In genomic region chr2:43059183-43059897, GRCh38 we compare ENCODE assay signal across 8 cellular contexts.
A peak's percentile ranks its signal among the peaks of the same experiment; 100 is the strongest.
DNase-seq lines count a peak whose midpoint lies in the region; ATAC-seq and TF ChIP-seq lines count a peak whose summit lies in the region.

No MANE protein-coding gene starts in this region.

- H3K36me3 ChIP-seq in GM06990 (ENCODE audit: control insufficient read depth, insufficient read depth, low read length), result no peaks in the 10 kb centered on the region
- peaks cover 3% of the 10 kb centered on the region for H3K36me3 ChIP-seq in OCI-LY3 (replicated peaks; ENCODE audit: low read depth, low read length)
- no peaks in the 10 kb centered on the region for H3K36me3 ChIP-seq in prostate gland

- H3K4me2 ChIP-seq in OCI-LY3 (ENCODE audit: low read length), result peak overlapping the region; percentile 32

- H3K27ac ChIP-seq in OCI-LY3 (ENCODE audit: low read length) (no peak overlapping the region), prostate gland (no peak overlapping the region)

- H3K4me1 ChIP-seq in OCI-LY3 (ENCODE audit: low read length) (peaks cover 9% of the 10 kb centered on the region), prostate gland (replicated peaks) (no peaks in the 10 kb centered on the region)

- H3K4me1 Mint-ChIP-seq in activated T-helper 17 cell treated with anti-CD3 and anti-CD28 coated beads, Interleukin-2, amount 50 U/mL, for 72 hours, result peaks cover 10% of the 10 kb centered on the region
- peaks cover 6% of the 10 kb centered on the region for H3K4me1 Mint-ChIP-seq in glutamatergic neuron (ENCODE audit: low read depth, unreplicated experiment)

- intact Hi-C loops in prostate gland (cut with DNase I), result no loop called here

- no peaks in the 10 kb centered on the region for H3K9me3 Mint-ChIP-seq in activated T-helper 17 cell treated with anti-CD3 and anti-CD28 coated beads, Interleukin-2, amount 50 U/mL, for 72 hours
- H3K9me3 Mint-ChIP-seq in glutamatergic neuron (ENCODE audit: unreplicated experiment), result peaks cover 9% of the 10 kb centered on the region

- H3K27me3 Mint-ChIP-seq in activated T-helper 17 cell treated with anti-CD3 and anti-CD28 coated beads, Interleukin-2, amount 50 U/mL, for 72 hours, result no peaks in the 10 kb centered on the region
- H3K27me3 Mint-ChIP-seq in glutamatergic neuron (ENCODE audit: unreplicated experiment), result no peaks in the 10 kb centered on the region

- peak; percentile 66 for ATAC-seq in HG03108 (IDR thresholded peaks at IDR 0.05; ENCODE audit: unreplicated experiment)
- ATAC-seq in activated T-helper 17 cell treated with anti-CD3 and anti-CD28 coated beads, Interleukin-2, amount 50 U/mL, for 72 hours (replicated peaks), result peak; percentile 95

- DNase-seq in GM06990 (ENCODE audit: extremely low read depth, insufficient read length) (peak; percentile 63), fibroblast of villous mesenchyme (ENCODE audit: low read depth) (peak; percentile 94), prostate gland (ENCODE audit: low spot score) (peak; percentile 56), glutamatergic neuron (no peak), islet precursor cell (no peak)

- no peaks in the 10 kb centered on the region for H3K36me3 Mint-ChIP-seq in activated T-helper 17 cell treated with anti-CD3 and anti-CD28 coated beads, Interleukin-2, amount 50 U/mL, for 72 hours (ENCODE audit: low read depth)
- H3K36me3 Mint-ChIP-seq in glutamatergic neuron (ENCODE audit: unreplicated experiment), result peaks cover 11% of the 10 kb centered on the region

- H3K9ac ChIP-seq in OCI-LY3 (ENCODE audit: low read length), result no peak overlapping the region; the same call in 1 of the 2 replicates

- peak overlapping the region; percentile 17 for H3K27ac Mint-ChIP-seq in activated T-helper 17 cell treated with anti-CD3 and anti-CD28 coated beads, Interleukin-2, amount 50 U/mL, for 72 hours
- no peak overlapping the region for H3K27ac Mint-ChIP-seq in glutamatergic neuron (ENCODE audit: unreplicated experiment)

- TF ChIP-seq CTCF in GM06990 (IDR thresholded peaks at IDR 0.05; ENCODE audit: insufficient read depth, low read length, poor library complexity, severe bottlenecking), result no peak
- no peak for TF ChIP-seq CTCF in OCI-LY3 (IDR thresholded peaks at IDR 0.05; ENCODE audit: low read depth, low read length)
- no peak for TF ChIP-seq CTCF in fibroblast of villous mesenchyme (IDR thresholded peaks at IDR 0.05; ENCODE audit: insufficient read depth, low read depth, low read length)
- TF ChIP-seq CTCF in prostate gland (IDR thresholded peaks at IDR 0.05), result no peak
- TF ChIP-seq CTCF in glutamatergic neuron (IDR thresholded peaks at IDR 0.05; ENCODE audit: partially characterized antibody, unreplicated experiment), result no peak

- peak overlapping the region; percentile 94 for H2AFZ ChIP-seq in OCI-LY3 (ENCODE audit: low read depth, low read length)

- WGBS in prostate gland, result 52% methylated on average over 12 of the region's 12 CpGs

- H3K4me3 Mint-ChIP-seq in activated T-helper 17 cell treated with anti-CD3 and anti-CD28 coated beads, Interleukin-2, amount 50 U/mL, for 72 hours, result peak overlapping the region; percentile 21
- H3K4me3 Mint-ChIP-seq in glutamatergic neuron (ENCODE audit: unreplicated experiment), result no peak overlapping the region

- H3K4me3 ChIP-seq in GM06990 (replicated peaks; ENCODE audit: low read depth, low read length), result no peak overlapping the region
- no peak overlapping the region for H3K4me3 ChIP-seq in OCI-LY3 (ENCODE audit: low read length)
- no peak overlapping the region for H3K4me3 ChIP-seq in fibroblast of villous mesenchyme (ENCODE audit: low read depth, low read length)
- H3K4me3 ChIP-seq in prostate gland, result no peak overlapping the region

- TF ChIP-seq POLR2A in prostate gland (IDR thresholded peaks at IDR 0.05), result no peak

- H3K27me3 ChIP-seq in GM06990 (replicated peaks; ENCODE audit: control insufficient read depth, insufficient read depth, low read length) (no peaks in the 10 kb centered on the region; the same call in 1 of the 2 replicates), OCI-LY3 (ENCODE audit: low read depth, low read length) (peaks cover 13% of the 10 kb centered on the region), prostate gland (replicated peaks; ENCODE audit: insufficient read depth) (no peaks in the 10 kb centered on the region)

- no peaks in the 10 kb centered on the region for H3K79me2 ChIP-seq in OCI-LY3 (ENCODE audit: low read length)

- H4K20me1 ChIP-seq in OCI-LY3 (ENCODE audit: insufficient read depth, low read length), result no peaks in the 10 kb centered on the region

- H3K9me3 ChIP-seq in OCI-LY3 (ENCODE audit: insufficient read depth, low read length), result no peaks in the 10 kb centered on the region
- no peaks in the 10 kb centered on the region for H3K9me3 ChIP-seq in prostate gland

Comparison
In these comparisons a context has a peak if more than half of its experiments do, and no peak if none do; other contexts are left out.
1. DNase-seq: peak in GM06990 (single experiment), fibroblast of villous mesenchyme (single experiment) and prostate gland (single experiment); none in glutamatergic neuron (single experiment) and islet precursor cell (single experiment).